17 cellular contexts compared by ENCODE assay signal in the genomic region with DNA sequence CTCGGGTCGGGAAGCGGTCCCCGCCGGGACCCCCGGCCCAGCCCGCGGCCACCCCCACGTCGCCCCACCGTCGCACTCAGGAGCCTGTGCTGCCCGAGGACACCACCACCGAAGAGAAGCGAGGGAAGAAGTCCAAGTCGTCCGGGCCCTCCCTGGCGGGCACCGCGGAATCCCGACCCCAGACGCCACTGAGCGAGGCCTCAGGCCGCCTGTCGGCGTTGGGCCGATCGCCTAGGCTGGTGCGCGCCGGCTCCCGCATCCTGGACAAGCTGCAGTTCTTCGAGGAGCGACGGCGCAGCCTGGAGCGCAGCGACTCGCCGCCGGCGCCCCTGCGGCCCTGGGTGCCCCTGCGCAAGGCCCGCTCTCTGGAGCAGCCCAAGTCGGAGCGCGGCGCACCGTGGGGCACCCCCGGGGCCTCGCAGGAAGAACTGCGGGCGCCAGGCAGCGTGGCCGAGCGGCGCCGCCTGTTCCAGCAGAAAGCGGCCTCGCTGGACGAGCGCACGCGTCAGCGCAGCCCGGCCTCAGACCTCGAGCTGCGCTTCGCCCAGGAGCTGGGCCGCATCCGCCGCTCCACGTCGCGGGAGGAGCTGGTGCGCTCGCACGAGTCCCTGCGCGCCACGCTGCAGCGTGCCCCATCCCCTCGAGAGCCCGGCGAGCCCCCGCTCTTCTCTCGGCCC. TPM values are rescaled to one million over a fixed set of nuclear protein-coding genes. Genes with fewer than 3 reads are reported as not detected.
DNase-seq lines count a peak whose midpoint lies in the region; ATAC-seq and TF ChIP-seq lines count a peak whose summit lies in the region.
"Had no signal": no experiment of that assay in that cellular context is flagged by ENCODE, and none has a peak within 500 bp of the region (broad histone marks: within the 10 kb centered on the region; RNA-seq: fewer than 3 reads in every experiment).

No MANE protein-coding gene starts in this region.

- intact Hi-C loops in ascending aorta (cut with DNase I): no loop called here

- no peaks in the 10 kb centered on the region for H3K9me3 ChIP-seq in ascending aorta
- no peaks in the 10 kb centered on the region for H3K9me3 ChIP-seq in thoracic aorta

- H3K36me3 ChIP-seq in ascending aorta: peaks cover 31 to 39% of the 10 kb centered on the region in 2 donors
- peaks cover 34% of the 10 kb centered on the region for H3K36me3 ChIP-seq in thoracic aorta

- H3K27ac ChIP-seq in ascending aorta (peak overlapping the region; percentile 91 to 94), thoracic aorta (peak overlapping the region; percentile 99)
- H3K27ac ChIP-seq: RWPE1 had no signal

- no peak overlapping the region for H3K27ac Mint-ChIP-seq in activated T-cell treated with anti-CD3 and anti-CD28 coated beads, Interleukin-2, amount 50 U/mL, for 24 hours
- H3K27ac Mint-ChIP-seq: T-helper 2 cell treated with Interferon-gamma antibody and Interleukin-4, amounts not matched to agents 5 μg/mL and 100 μg/mL, for 36 hours had no signal

- TF ChIP-seq CTCF in ascending aorta (IDR thresholded peaks at IDR 0.05) (no peak), thoracic aorta (IDR thresholded peaks at IDR 0.05) (no peak)

- H3K4me3 Mint-ChIP-seq in activated T-cell treated with anti-CD3 and anti-CD28 coated beads, Interleukin-2, amount 50 U/mL, for 24 hours: peak overlapping the region; percentile 46
- H3K4me3 Mint-ChIP-seq: T-helper 2 cell treated with Interferon-gamma antibody and Interleukin-4, amounts not matched to agents 5 μg/mL and 100 μg/mL, for 36 hours had no signal

- no peaks in the 10 kb centered on the region for H3K9me3 Mint-ChIP-seq in activated T-cell treated with anti-CD3 and anti-CD28 coated beads, Interleukin-2, amount 50 U/mL, for 24 hours
- H3K9me3 Mint-ChIP-seq: T-helper 2 cell treated with Interferon-gamma antibody and Interleukin-4, amounts not matched to agents 5 μg/mL and 100 μg/mL, for 36 hours had no signal

- H3K27me3 ChIP-seq in ascending aorta: no peaks in the 10 kb centered on the region
- no peaks in the 10 kb centered on the region for H3K27me3 ChIP-seq in thoracic aorta (replicated peaks; ENCODE audit: insufficient read depth)

- ATAC-seq in thoracic aorta (ENCODE audit: insufficient number of reproducible peaks, low FRiP score, low read depth): no peak

- DNase-seq in activated T-cell treated with anti-CD3 and anti-CD28 coated beads, Interleukin-2, amount 50 U/mL, for 24 hours: peak; percentile 41
- DNase-seq in activated T-cell treated with anti-CD3 and anti-CD28 coated beads for 4 hours (no peak), ascending aorta (ENCODE audit: low spot score in 2 of 2) (no peak), lung microvascular endothelial cell (ENCODE audit: low read depth in 2 of 2) (peak; percentile 16 to 19), thoracic aorta (ENCODE audit: low spot score) (no peak), NCI-H2227 treated with DMSO at 0.1 percent for 48 hours (lab: John Stamatoyannopoulos, UW) (no peak), nucleus accumbens (lab: John Stamatoyannopoulos, UW) (no peak), GM19240 (ENCODE audit: insufficient read length, low spot score) (no peak)
- DNase-seq: activated CD4-positive, alpha-beta T cell treated with anti-CD3 and anti-CD28 coated beads, Interleukin-2, amount 50 U/mL, for 48 hours; activated gamma-delta T cell treated with Interleukin-2 at 50 U/mL for 16 hours; COR-L47; kidney glomerular epithelial cell; NCI-H2081; NCI-H82 had no signal

- H3K4me1 ChIP-seq in ascending aorta: peaks cover 43 to 89% of the 10 kb centered on the region in 2 donors
- peaks cover 50 to 95% of the 10 kb centered on the region in 2 donors for H3K4me1 ChIP-seq in thoracic aorta (ENCODE audit: control insufficient read depth in 1 of 2, low read depth in 2 of 2)

- peaks cover 7% of the 10 kb centered on the region for H3K4me1 Mint-ChIP-seq in activated T-cell treated with anti-CD3 and anti-CD28 coated beads, Interleukin-2, amount 50 U/mL, for 24 hours (ENCODE audit: low read depth)

- peaks cover 18% of the 10 kb centered on the region for H3K27me3 Mint-ChIP-seq in activated T-cell treated with anti-CD3 and anti-CD28 coated beads, Interleukin-2, amount 50 U/mL, for 24 hours

- peak overlapping the region; percentile 14 to 85 for H3K4me3 ChIP-seq in ascending aorta
- H3K4me3 ChIP-seq in thoracic aorta: peak overlapping the region; percentile 79

- no peaks in the 10 kb centered on the region for H3K36me3 Mint-ChIP-seq in activated T-cell treated with anti-CD3 and anti-CD28 coated beads, Interleukin-2, amount 50 U/mL, for 24 hours (ENCODE audit: low read depth)

RNA-seq across cellular contexts. Expression of a gene that starts 13.6 kb away (rescaled TPM):
- 390 TPM for total RNA-seq in ascending aorta
- total RNA-seq in lung microvascular endothelial cell: under 0.01 TPM in 2 replicates
- 100 to 1,000 TPM; 426 to 455 TPM for total RNA-seq in thoracic aorta

RNA-seq across cellular contexts. Expression of a gene that starts 30.1 kb away (rescaled TPM):
- 182 TPM for total RNA-seq in ascending aorta
- 0.20 TPM in 1 of 2 replicates, not detected in the other for total RNA-seq in lung microvascular endothelial cell
- total RNA-seq in thoracic aorta: 100 to 1,000 TPM; 146 to 302 TPM
- total RNA-seq: bronchial epithelial cell had no signal

RNA-seq across cellular contexts. Expression of a gene that starts 50.5 kb away (rescaled TPM):
- total RNA-seq in ascending aorta (11.4 TPM), lung microvascular endothelial cell (21.1 and 22.2 TPM in 2 replicates), thoracic aorta (10 to 100 TPM; 30.5 to 56.5 TPM)

Comparison
In these comparisons a context has a peak if more than half of its experiments do, and no peak if none do; other contexts are left out.
1. DNase-seq: peak in activated T-cell treated with anti-CD3 and anti-CD28 coated beads, Interleukin-2, amount 50 U/mL, for 24 hours (single experiment) and lung microvascular endothelial cell (2 of 2); none in activated T-cell treated with anti-CD3 and anti-CD28 coated beads for 4 hours (single experiment), ascending aorta (0 of 2), thoracic aorta (single experiment), NCI-H2227 treated with DMSO at 0.1 percent for 48 hours (single experiment), nucleus accumbens (0 of 56) and GM19240 (single experiment).
2. RNA of a gene that starts 13.6 kb away (total RNA-seq): 426 to 455 TPM in thoracic aorta and 390 TPM in ascending aorta (single experiment); under 0.01 TPM in lung microvascular endothelial cell; every median in the first group is over 100 times any median in the second.
3. RNA of a gene that starts 30.1 kb away (total RNA-seq): 146 to 302 TPM in thoracic aorta and 182 TPM in ascending aorta (single experiment); 0.20 TPM in lung microvascular endothelial cell; every median in the first group is over 100 times any median in the second.